ENCODE assay signal across 2 cellular contexts in genomic region chr7:93013471-93014061, GRCh38.
TF ChIP-seq lines count a peak whose summit lies in the region.

No MANE protein-coding gene starts in this region.

TF ChIP-seq in SK-N-SH, 30 proteins besides CTCF, POLR2A, EP300 and RAD21 (continued from another document):
- TF ChIP-seq REST (IDR thresholded peaks at IDR 0.05; ENCODE audit: low read depth, low read length) (peak; percentile 47; the same call in 1 of the 2 replicates), NRF1 (IDR thresholded peaks at IDR 0.05; ENCODE audit: low read depth, low read length) (no peak), USF2 (IDR thresholded peaks at IDR 0.05; ENCODE audit: borderline replicate concordance, low read depth, low read length) (no peak), JUND (IDR thresholded peaks at IDR 0.05) (no peak), MEF2A (IDR thresholded peaks at IDR 0.05; ENCODE audit: borderline replicate concordance, low read depth) (no peak), MAX (IDR thresholded peaks at IDR 0.05; ENCODE audit: low read depth) (no peak)
- TF ChIP-seq, protein P1, sequence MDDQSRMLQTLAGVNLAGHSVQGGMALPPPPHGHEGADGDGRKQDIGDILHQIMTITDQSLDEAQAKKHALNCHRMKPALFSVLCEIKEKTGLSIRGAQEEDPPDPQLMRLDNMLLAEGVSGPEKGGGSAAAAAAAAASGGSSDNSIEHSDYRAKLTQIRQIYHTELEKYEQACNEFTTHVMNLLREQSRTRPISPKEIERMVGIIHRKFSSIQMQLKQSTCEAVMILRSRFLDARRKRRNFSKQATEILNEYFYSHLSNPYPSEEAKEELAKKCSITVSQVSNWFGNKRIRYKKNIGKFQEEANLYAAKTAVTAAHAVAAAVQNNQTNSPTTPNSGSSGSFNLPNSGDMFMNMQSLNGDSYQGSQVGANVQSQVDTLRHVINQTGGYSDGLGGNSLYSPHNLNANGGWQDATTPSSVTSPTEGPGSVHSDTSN (IDR thresholded peaks at IDR 0.05): no peak

TF ChIP-seq in SK-N-SH treated with all-trans-retinoic acid at 6 μM for 48 hours, 23 proteins besides CTCF, POLR2A, EP300 and RAD21 (continued from another document):
- TF ChIP-seq, protein P2, sequence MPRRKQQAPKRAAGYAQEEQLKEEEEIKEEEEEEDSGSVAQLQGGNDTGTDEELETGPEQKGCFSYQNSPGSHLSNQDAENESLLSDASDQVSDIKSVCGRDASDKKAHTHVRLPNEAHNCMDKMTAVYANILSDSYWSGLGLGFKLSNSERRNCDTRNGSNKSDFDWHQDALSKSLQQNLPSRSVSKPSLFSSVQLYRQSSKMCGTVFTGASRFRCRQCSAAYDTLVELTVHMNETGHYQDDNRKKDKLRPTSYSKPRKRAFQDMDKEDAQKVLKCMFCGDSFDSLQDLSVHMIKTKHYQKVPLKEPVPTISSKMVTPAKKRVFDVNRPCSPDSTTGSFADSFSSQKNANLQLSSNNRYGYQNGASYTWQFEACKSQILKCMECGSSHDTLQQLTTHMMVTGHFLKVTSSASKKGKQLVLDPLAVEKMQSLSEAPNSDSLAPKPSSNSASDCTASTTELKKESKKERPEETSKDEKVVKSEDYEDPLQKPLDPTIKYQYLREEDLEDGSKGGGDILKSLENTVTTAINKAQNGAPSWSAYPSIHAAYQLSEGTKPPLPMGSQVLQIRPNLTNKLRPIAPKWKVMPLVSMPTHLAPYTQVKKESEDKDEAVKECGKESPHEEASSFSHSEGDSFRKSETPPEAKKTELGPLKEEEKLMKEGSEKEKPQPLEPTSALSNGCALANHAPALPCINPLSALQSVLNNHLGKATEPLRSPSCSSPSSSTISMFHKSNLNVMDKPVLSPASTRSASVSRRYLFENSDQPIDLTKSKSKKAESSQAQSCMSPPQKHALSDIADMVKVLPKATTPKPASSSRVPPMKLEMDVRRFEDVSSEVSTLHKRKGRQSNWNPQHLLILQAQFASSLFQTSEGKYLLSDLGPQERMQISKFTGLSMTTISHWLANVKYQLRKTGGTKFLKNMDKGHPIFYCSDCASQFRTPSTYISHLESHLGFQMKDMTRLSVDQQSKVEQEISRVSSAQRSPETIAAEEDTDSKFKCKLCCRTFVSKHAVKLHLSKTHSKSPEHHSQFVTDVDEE (CRISPR knock-in tag; IDR thresholded peaks at IDR 0.05): no peak
- TF ChIP-seq ZC3H10 (CRISPR knock-in tag; IDR thresholded peaks at IDR 0.05): no peak
- TF ChIP-seq POU6F1 (CRISPR knock-in tag; IDR thresholded peaks at IDR 0.05; ENCODE audit: borderline replicate concordance, low read depth): no peak
- no peak for TF ChIP-seq PPARA (CRISPR knock-in tag; IDR thresholded peaks at IDR 0.05; ENCODE audit: borderline replicate concordance)
